Comparison of ENCODE assay signal across 8 cellular contexts in the genomic region with DNA sequence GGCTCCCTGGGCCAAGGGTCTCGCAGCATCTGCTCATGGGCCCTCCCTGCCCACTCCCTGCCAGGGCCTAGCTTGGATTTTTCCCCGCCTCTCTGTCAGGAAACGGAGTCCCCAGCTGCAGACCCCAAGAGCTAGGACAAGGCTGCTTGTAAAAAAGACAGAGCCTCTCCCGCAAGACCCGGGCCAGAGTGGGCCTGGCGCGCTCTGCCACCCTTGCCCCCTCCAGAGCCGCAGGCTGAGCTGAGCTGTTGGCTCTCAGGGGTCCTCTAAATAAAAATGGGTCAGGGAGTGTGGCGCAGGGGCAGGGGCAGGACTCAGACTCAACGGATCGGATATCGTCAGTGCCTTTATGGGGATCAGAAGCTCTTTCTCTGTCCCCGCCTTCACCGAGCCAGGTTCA.
"Had no signal": no experiment of that assay in that cellular context is flagged by ENCODE, and none has a peak within 500 bp of the region (broad histone marks: within the 10 kb centered on the region; RNA-seq: fewer than 3 reads in every experiment).

No MANE protein-coding gene starts in this region.

- H3K4me3 Mint-ChIP-seq: HFFc6 had no signal

- H3K4me3 ChIP-seq: GM23248, HAP-1, K562 had no signal

- H3K4me1 ChIP-seq: HAP-1 had no signal

- DNase-seq: GM23248, GOT3, H7, HFFc6, IMR-90 had no signal

- H3K27ac Mint-ChIP-seq: HFFc6 had no signal

- ATAC-seq: HCT116, K562 had no signal

- H3K27ac ChIP-seq: GM23248 had no signal

- H3K9ac ChIP-seq: GM23248 had no signal

- H3K36me3 ChIP-seq: HAP-1 had no signal

- H3K9me3 ChIP-seq: HAP-1 had no signal
